ENCODE assay signal across 1 cellular context in the genomic region with DNA sequence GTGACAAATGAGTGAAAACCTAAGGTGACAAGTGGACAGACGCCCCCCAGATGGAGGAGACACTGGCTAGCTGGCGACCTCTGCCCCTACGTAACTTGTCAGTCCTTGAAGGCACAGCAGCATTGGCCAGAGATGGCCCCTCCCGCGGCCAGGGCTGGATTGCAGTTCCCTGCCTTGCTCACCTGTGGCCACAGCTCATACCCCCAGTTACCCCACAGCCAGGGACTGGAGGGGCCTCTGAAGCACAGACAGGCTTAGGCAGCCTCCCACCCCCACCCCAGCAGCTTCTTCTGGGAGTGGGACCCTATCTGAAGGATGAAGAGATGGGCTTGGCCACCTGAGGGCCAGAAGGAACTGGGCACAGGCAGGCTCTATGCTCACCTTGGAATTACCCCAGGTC.
TF ChIP-seq lines count a peak whose summit lies in the region.

No MANE protein-coding gene starts in this region.

TF ChIP-seq in IMR-90, 13 proteins besides CTCF, POLR2A, EP300 and RAD21:
- TF ChIP-seq RCOR1 (IDR thresholded peaks at IDR 0.05; ENCODE audit: insufficient replicate concordance, low read length): no peak
- TF ChIP-seq SMC3 (IDR thresholded peaks at IDR 0.05; ENCODE audit: low read depth, low read length): no peak
- TF ChIP-seq CHD1 (IDR thresholded peaks at IDR 0.05; ENCODE audit: low read depth, low read length): no peak
- TF ChIP-seq NFE2L2 (IDR thresholded peaks at IDR 0.05; ENCODE audit: low read depth, low read length): no peak
- TF ChIP-seq, protein P1, sequence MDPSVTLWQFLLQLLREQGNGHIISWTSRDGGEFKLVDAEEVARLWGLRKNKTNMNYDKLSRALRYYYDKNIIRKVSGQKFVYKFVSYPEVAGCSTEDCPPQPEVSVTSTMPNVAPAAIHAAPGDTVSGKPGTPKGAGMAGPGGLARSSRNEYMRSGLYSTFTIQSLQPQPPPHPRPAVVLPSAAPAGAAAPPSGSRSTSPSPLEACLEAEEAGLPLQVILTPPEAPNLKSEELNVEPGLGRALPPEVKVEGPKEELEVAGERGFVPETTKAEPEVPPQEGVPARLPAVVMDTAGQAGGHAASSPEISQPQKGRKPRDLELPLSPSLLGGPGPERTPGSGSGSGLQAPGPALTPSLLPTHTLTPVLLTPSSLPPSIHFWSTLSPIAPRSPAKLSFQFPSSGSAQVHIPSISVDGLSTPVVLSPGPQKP (IDR thresholded peaks at IDR 0.05; ENCODE audit: borderline replicate concordance, low read depth, low read length): no peak
- TF ChIP-seq, protein P2, sequence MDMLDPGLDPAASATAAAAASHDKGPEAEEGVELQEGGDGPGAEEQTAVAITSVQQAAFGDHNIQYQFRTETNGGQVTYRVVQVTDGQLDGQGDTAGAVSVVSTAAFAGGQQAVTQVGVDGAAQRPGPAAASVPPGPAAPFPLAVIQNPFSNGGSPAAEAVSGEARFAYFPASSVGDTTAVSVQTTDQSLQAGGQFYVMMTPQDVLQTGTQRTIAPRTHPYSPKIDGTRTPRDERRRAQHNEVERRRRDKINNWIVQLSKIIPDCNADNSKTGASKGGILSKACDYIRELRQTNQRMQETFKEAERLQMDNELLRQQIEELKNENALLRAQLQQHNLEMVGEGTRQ (IDR thresholded peaks at IDR 0.05; ENCODE audit: low read depth, low read length): no peak
- no peak for TF ChIP-seq RFX5 (IDR thresholded peaks at IDR 0.05; ENCODE audit: low read depth, low read length)
